In the genomic region with DNA sequence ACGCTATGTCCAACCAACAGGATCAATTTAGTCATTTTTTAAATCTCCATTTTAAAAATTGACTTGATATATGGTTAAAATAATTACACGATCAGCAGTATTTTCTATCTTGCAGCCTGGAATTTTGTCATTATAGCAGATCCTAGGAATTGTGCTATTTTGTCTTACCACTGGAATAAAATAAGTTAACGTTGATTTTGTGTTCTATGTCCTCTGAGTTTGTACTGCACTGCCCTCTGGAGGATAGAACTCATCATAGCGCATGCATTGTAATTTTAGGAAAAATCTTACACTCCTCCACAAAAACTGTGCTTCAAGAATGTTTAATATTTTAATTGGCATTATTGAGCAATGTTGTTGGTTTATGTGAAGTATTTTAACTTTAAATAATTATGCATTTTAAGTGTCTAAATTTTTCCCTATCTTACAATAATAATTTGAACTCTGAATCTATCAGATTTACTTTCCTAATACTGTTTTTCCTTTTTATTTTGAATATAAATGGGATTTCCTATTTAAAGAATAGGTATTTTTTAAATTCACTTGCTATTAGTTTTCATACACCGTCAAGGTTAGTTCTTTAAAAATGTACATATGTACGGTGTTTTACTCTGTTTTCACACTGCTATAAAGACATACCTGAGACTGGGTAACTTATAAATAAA, we compare ENCODE assay signal across 8 cellular contexts.
DNase-seq lines count a peak whose midpoint lies in the region; ATAC-seq and TF ChIP-seq lines count a peak whose summit lies in the region.

No MANE protein-coding gene starts in this region.

- TF ChIP-seq CTCF in neural crest cell (conservative IDR thresholded peaks at IDR 0.05): peak; percentile 83

- DNase-seq in D341Med (ENCODE audit: low spot score) (peak; percentile 33), NCI-H2171 treated with DMSO at 0.1 percent for 48 hours (lab: John Stamatoyannopoulos, UW) (peak; percentile 30), cerebellar cortex (ENCODE audit: low spot score) (peak; percentile 8), neural crest cell (ENCODE audit: low read depth, low spot score) (no peak), T-helper 1 cell (no peak), cortex of kidney (lab: John Stamatoyannopoulos, UW) (no peak), substantia nigra (lab: John Stamatoyannopoulos, UW) (no peak)

- H3K36me3 Mint-ChIP-seq in neural crest cell (ENCODE audit: low read depth): no peaks in the 10 kb centered on the region

- H3K27me3 Mint-ChIP-seq in neural crest cell (ENCODE audit: low read depth): peaks cover 31% of the 10 kb centered on the region

- peak; percentile 68 for ATAC-seq in GM21515 (IDR thresholded peaks at IDR 0.05; ENCODE audit: unreplicated experiment)

- H3K27ac Mint-ChIP-seq in neural crest cell (ENCODE audit: unreplicated experiment): no peak overlapping the region

- no peak overlapping the region for H3K27ac ChIP-seq in substantia nigra (ENCODE audit: low read depth, low read length, poor library complexity, severe bottlenecking)

- no peak overlapping the region for H3K4me3 Mint-ChIP-seq in neural crest cell

- H3K4me1 Mint-ChIP-seq in neural crest cell: no peaks in the 10 kb centered on the region

- no peaks in the 10 kb centered on the region for H3K9me3 Mint-ChIP-seq in neural crest cell

Comparison
In these comparisons a context has a peak if more than half of its experiments do, and no peak if none do; other contexts are left out.
1. DNase-seq: peak in D341Med (single experiment), NCI-H2171 treated with DMSO at 0.1 percent for 48 hours (single experiment) and cerebellar cortex (single experiment); none in neural crest cell (single experiment), T-helper 1 cell (0 of 5), cortex of kidney (single experiment) and substantia nigra (0 of 49).